30 cellular contexts compared by ENCODE assay signal in genomic region chr1:48263042-48263441, GRCh38. TPM values are rescaled to one million over a fixed set of nuclear protein-coding genes. Genes with fewer than 3 reads are reported as not detected.
"Had no signal": no experiment of that assay in that cellular context is flagged by ENCODE, and none has a peak within 500 bp of the region (broad histone marks: within the 10 kb centered on the region; RNA-seq: fewer than 3 reads in every experiment).

No MANE protein-coding gene starts in this region.

- H3K36me3 Mint-ChIP-seq: naive thymus-derived CD4-positive, alpha-beta T cell; natural killer cell treated with Interleukin-12 subunit alpha and Interleukin-12 subunit beta and Interleukin-15 and Interleukin-18, amount 100 ng/mL, for 72 hours; stimulated activated memory B cell treated with anti-CD40 and anti-IgM and Interleukin-4, amounts not matched to agents 10 μg/mL and 1 μg/mL and 100 μg/mL, for 72 hours; type B pancreatic cell had no signal

- H3K9me3 ChIP-seq: mucosa of descending colon, pancreas, prostate gland, testis, uterus had no signal

- H3K27ac ChIP-seq: hepatocyte, left ventricle myocardium inferior, pancreas, prostate gland, spleen, testis, tibial nerve, uterus had no signal

- H3K4me1 Mint-ChIP-seq: stimulated activated memory B cell treated with anti-CD40 and anti-IgM and Interleukin-4, amounts not matched to agents 10 μg/mL and 1 μg/mL and 100 μg/mL, for 72 hours; stimulated activated naive CD8-positive, alpha-beta T cell treated with anti-CD3 and anti-CD28 coated beads, Interleukin-15, amount 100 ng/mL, for 72 hours had no signal

- H3K27me3 Mint-ChIP-seq: stimulated activated memory B cell treated with anti-CD40 and anti-IgM and Interleukin-4, amounts not matched to agents 10 μg/mL and 1 μg/mL and 100 μg/mL, for 72 hours; stimulated activated naive CD8-positive, alpha-beta T cell treated with anti-CD3 and anti-CD28 coated beads, Interleukin-15, amount 100 ng/mL, for 72 hours; type B pancreatic cell had no signal

- H3K27ac Mint-ChIP-seq: naive thymus-derived CD4-positive, alpha-beta T cell; natural killer cell treated with Interleukin-12 subunit alpha and Interleukin-12 subunit beta and Interleukin-15 and Interleukin-18, amount 100 ng/mL, for 72 hours; stimulated activated memory B cell treated with anti-CD40 and anti-IgM and Interleukin-4, amounts not matched to agents 10 μg/mL and 1 μg/mL and 100 μg/mL, for 72 hours; stimulated activated naive CD8-positive, alpha-beta T cell treated with anti-CD3 and anti-CD28 coated beads, Interleukin-15, amount 100 ng/mL, for 72 hours; type B pancreatic cell had no signal

- DNase-seq: islet precursor cell; left ventricle myocardium inferior; mesendoderm; midbrain; mucosa of descending colon; naive thymus-derived CD4-positive, alpha-beta T cell; nucleus accumbens; pancreas; posterior cingulate gyrus; retina; right cardiac atrium; small intestine; spleen; stimulated activated CD4-positive, alpha-beta T cell treated with anti-CD3 and anti-CD28 coated beads, Interleukin-4, amount 100 ng/mL, for 24 hours; stimulated activated naive CD4-positive, alpha-beta T cell treated with Interleukin-2 at 50 U/mL for 16 hours; stimulated activated naive CD8-positive, alpha-beta T cell treated with anti-CD3 and anti-CD28 coated beads, Interleukin-15, amount 100 ng/mL, for 72 hours; testis; uterus had no signal

- H3K4me1 ChIP-seq: pancreas, prostate gland, spleen, testis, tibial nerve, uterus had no signal

- H3K4me3 ChIP-seq: hepatocyte, left ventricle myocardium inferior, lung, mucosa of descending colon, pancreas, prostate gland, spleen, testis, tibial nerve, uterus had no signal

- H3K4me3 Mint-ChIP-seq: naive thymus-derived CD4-positive, alpha-beta T cell; natural killer cell treated with Interleukin-12 subunit alpha and Interleukin-12 subunit beta and Interleukin-15 and Interleukin-18, amount 100 ng/mL, for 72 hours; stimulated activated memory B cell treated with anti-CD40 and anti-IgM and Interleukin-4, amounts not matched to agents 10 μg/mL and 1 μg/mL and 100 μg/mL, for 72 hours; stimulated activated naive CD8-positive, alpha-beta T cell treated with anti-CD3 and anti-CD28 coated beads, Interleukin-15, amount 100 ng/mL, for 72 hours; type B pancreatic cell had no signal

- H3K9me3 Mint-ChIP-seq: natural killer cell treated with Interleukin-12 subunit alpha and Interleukin-12 subunit beta and Interleukin-15 and Interleukin-18, amount 100 ng/mL, for 72 hours; stimulated activated memory B cell treated with anti-CD40 and anti-IgM and Interleukin-4, amounts not matched to agents 10 μg/mL and 1 μg/mL and 100 μg/mL, for 72 hours; stimulated activated naive CD8-positive, alpha-beta T cell treated with anti-CD3 and anti-CD28 coated beads, Interleukin-15, amount 100 ng/mL, for 72 hours; type B pancreatic cell had no signal

- H3K27me3 ChIP-seq: hepatocyte, pancreas, spleen, testis, tibial nerve, uterus had no signal

- ATAC-seq: mucosa of descending colon; naive thymus-derived CD4-positive, alpha-beta T cell; natural killer cell treated with Interleukin-12 subunit alpha and Interleukin-12 subunit beta and Interleukin-15 and Interleukin-18, amount 100 ng/mL, for 72 hours; pancreas; right cardiac atrium; sciatic nerve; stimulated activated memory B cell treated with anti-CD40 and anti-IgM and Interleukin-4, amounts not matched to agents 10 μg/mL and 1 μg/mL and 100 μg/mL, for 72 hours; stimulated activated naive CD8-positive, alpha-beta T cell treated with anti-CD3 and anti-CD28 coated beads, Interleukin-15, amount 100 ng/mL, for 72 hours had no signal

- H3K36me3 ChIP-seq: left ventricle myocardium inferior, pancreas, prostate gland, spleen, uterus had no signal

RNA-seq across cellular contexts. Expression of gene SLC5A9, which starts 40.5 kb away (rescaled TPM):
- total RNA-seq: kidney epithelial cell; myocyte; naive thymus-derived CD4-positive, alpha-beta T cell; natural killer cell treated with Interleukin-12 subunit alpha and Interleukin-12 subunit beta and Interleukin-15 and Interleukin-18, amount 100 ng/mL, for 72 hours; osteoblast; prostate gland; tibial nerve had no signal
- polyA plus RNA-seq: naive thymus-derived CD4-positive, alpha-beta T cell; neural cell had no signal
